Comparison of ENCODE assay signal across 10 cellular contexts in the genomic region with DNA sequence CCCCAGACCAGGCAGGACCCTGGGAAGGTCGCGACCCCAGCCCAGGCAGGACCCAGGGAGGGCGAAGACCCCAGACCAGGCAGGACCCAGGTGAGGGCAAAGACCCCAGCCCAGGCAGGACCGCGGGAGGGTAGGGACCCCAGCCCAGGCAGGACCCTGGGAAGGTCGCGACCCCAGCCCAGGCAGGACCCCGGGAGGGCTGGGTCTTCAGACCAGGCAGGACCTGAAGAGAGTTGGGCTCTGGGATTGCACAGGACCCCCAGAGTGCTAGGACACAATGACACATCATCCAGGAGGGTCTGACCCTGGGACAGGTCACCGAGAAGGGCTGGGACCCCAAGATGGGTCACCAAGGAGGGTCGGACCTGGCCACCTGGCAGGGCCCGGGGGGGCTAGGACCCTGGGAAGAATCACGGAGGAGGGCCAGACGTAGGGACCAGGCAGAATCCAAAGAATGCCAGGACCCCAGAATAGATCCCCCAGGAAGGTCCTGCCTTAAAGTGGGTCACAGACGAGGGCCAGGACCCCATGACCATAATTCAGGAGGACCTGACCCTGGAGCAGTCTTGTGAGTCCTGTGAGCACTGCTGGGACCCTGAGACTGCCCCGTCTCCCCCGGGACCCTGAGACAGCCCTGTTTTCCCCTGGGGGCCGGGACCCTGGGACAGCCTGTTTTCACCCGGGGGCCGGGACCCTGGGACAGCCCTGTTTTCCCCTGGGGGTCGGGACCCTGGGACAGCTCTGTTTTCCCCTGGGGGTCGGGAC. TPM values are rescaled to one million over a fixed set of nuclear protein-coding genes. Genes with fewer than 3 reads are reported as not detected.
A peak's percentile ranks its signal among the peaks of the same experiment; 100 is the strongest.
DNase-seq lines count a peak whose midpoint lies in the region; ATAC-seq and TF ChIP-seq lines count a peak whose summit lies in the region.
"Had no signal": no experiment of that assay in that cellular context is flagged by ENCODE, and none has a peak within 500 bp of the region (broad histone marks: within the 10 kb centered on the region; RNA-seq: fewer than 3 reads in every experiment).

No MANE protein-coding gene starts in this region.

- peaks cover 7% of the 10 kb centered on the region for H3K36me3 Mint-ChIP-seq in effector memory CD8-positive, alpha-beta T cell (ENCODE audit: insufficient read depth)
- peaks cover 28% of the 10 kb centered on the region for H3K36me3 Mint-ChIP-seq in nephron (ENCODE audit: low read depth)
- peaks cover 23% of the 10 kb centered on the region for H3K36me3 Mint-ChIP-seq in activated CD4-positive, alpha-beta memory T cell treated with anti-CD3 and anti-CD28 coated beads, Interleukin-2, amount 10 ng/mL, durations not matched to agents 7 days and 5 days (ENCODE audit: low read depth)

- H3K9me3 ChIP-seq in A673 (ENCODE audit: low read depth, low read length, poor library complexity, severe bottlenecking), result no peaks in the 10 kb centered on the region
- H3K9me3 ChIP-seq in Karpas-422 (ENCODE audit: low read length), result no peaks in the 10 kb centered on the region

- peak overlapping the region; percentile 84 for H3K9ac ChIP-seq in Karpas-422 (ENCODE audit: low read length)

- H3K36me3 ChIP-seq in A673 (ENCODE audit: insufficient read depth, low read length, poor library complexity, severe bottlenecking), result peaks cover 10% of the 10 kb centered on the region
- H3K36me3 ChIP-seq in Karpas-422 (ENCODE audit: insufficient read depth, low read length), result no peaks in the 10 kb centered on the region

- H3K4me2 ChIP-seq in Karpas-422 (ENCODE audit: low read depth, low read length, poor library complexity, severe bottlenecking), result peak overlapping the region; percentile 63

- H3K27me3 ChIP-seq in A673 (replicated peaks; ENCODE audit: insufficient read depth, low read depth, low read length, poor library complexity) (no peaks in the 10 kb centered on the region), Karpas-422 (ENCODE audit: low read length) (no peaks in the 10 kb centered on the region)

- peak overlapping the region; percentile 100 for H3K27ac ChIP-seq in A673 (ENCODE audit: low read depth, low read length, poor library complexity, severe bottlenecking)
- no peak overlapping the region for H3K27ac ChIP-seq in Karpas-422 (ENCODE audit: low read length)

- no peak overlapping the region for H2AFZ ChIP-seq in Karpas-422 (ENCODE audit: low read length)

- no TSS peak for BruUV-seq in A673 (replicated peaks; lab: Mats Ljungman, UMichigan)

- H3K9me2 ChIP-seq in Karpas-422 (replicated peaks; ENCODE audit: insufficient read depth, low read length), result no peaks in the 10 kb centered on the region

- H4K20me1 ChIP-seq in Karpas-422 (ENCODE audit: insufficient read depth, low read depth, low read length), result no peaks in the 10 kb centered on the region

- H3K9me3 Mint-ChIP-seq in effector memory CD8-positive, alpha-beta T cell, result no peaks in the 10 kb centered on the region
- H3K9me3 Mint-ChIP-seq in nephron, result no peaks in the 10 kb centered on the region
- H3K9me3 Mint-ChIP-seq in activated CD4-positive, alpha-beta memory T cell treated with anti-CD3 and anti-CD28 coated beads, Interleukin-2, amount 10 ng/mL, durations not matched to agents 7 days and 5 days, result no peaks in the 10 kb centered on the region
- H3K9me3 Mint-ChIP-seq: CD14-positive monocyte had no signal

- H3K27me3 Mint-ChIP-seq in effector memory CD8-positive, alpha-beta T cell, result no peaks in the 10 kb centered on the region
- H3K27me3 Mint-ChIP-seq in nephron (ENCODE audit: low read depth), result peaks cover 5% of the 10 kb centered on the region
- H3K27me3 Mint-ChIP-seq in activated CD4-positive, alpha-beta memory T cell treated with anti-CD3 and anti-CD28 coated beads, Interleukin-2, amount 10 ng/mL, durations not matched to agents 7 days and 5 days, result no peaks in the 10 kb centered on the region

- H3K27ac Mint-ChIP-seq in effector memory CD8-positive, alpha-beta T cell, result peak overlapping the region; percentile 51 to 60
- H3K27ac Mint-ChIP-seq in nephron, result no peak overlapping the region
- no peak overlapping the region for H3K27ac Mint-ChIP-seq in activated CD4-positive, alpha-beta memory T cell treated with anti-CD3 and anti-CD28 coated beads, Interleukin-2, amount 10 ng/mL, durations not matched to agents 7 days and 5 days

- peaks cover 46% of the 10 kb centered on the region for H3K79me2 ChIP-seq in Karpas-422 (ENCODE audit: low read length)

- TF ChIP-seq CTCF in A673 (conservative IDR thresholded peaks at IDR 0.05; ENCODE audit: low read depth, low read length) (no peak), nephron (IDR thresholded peaks at IDR 0.05; ENCODE audit: unreplicated experiment in 3 of 3) (no peak)

- H3K4me3 ChIP-seq in A673 (ENCODE audit: low read depth, low read length, poor library complexity, severe bottlenecking), result peak overlapping the region; percentile 100
- peak overlapping the region; percentile 70; the same call in 1 of the 2 replicates for H3K4me3 ChIP-seq in Karpas-422 (ENCODE audit: low read length)

- POLR2A ChIA-PET in A673 (lab: Charles Lee; ENCODE audit: low non-redundant PET), result no interaction called here
- POLR2A ChIA-PET in activated CD4-positive, alpha-beta memory T cell treated with anti-CD3 and anti-CD28 coated beads, Interleukin-2, amount 10 ng/mL, durations not matched to agents 7 days and 5 days (lab: Charles Lee), result no interaction called here

- H3K4me1 Mint-ChIP-seq in effector memory CD8-positive, alpha-beta T cell (ENCODE audit: low read depth in 2 of 2), result peaks cover 25 to 27% of the 10 kb centered on the region in 2 donors
- peaks cover 27% of the 10 kb centered on the region for H3K4me1 Mint-ChIP-seq in nephron
- peaks cover 19% of the 10 kb centered on the region for H3K4me1 Mint-ChIP-seq in activated CD4-positive, alpha-beta memory T cell treated with anti-CD3 and anti-CD28 coated beads, Interleukin-2, amount 10 ng/mL, durations not matched to agents 7 days and 5 days

- no peak for ATAC-seq in effector memory CD8-positive, alpha-beta T cell (replicated peaks)
- no peak for ATAC-seq in HG03378 (IDR thresholded peaks at IDR 0.05; ENCODE audit: unreplicated experiment)
- no peak for ATAC-seq in GM21825 (IDR thresholded peaks at IDR 0.05; ENCODE audit: unreplicated experiment)

- peak overlapping the region; percentile 41 for H3K4me3 Mint-ChIP-seq in effector memory CD8-positive, alpha-beta T cell
- H3K4me3 Mint-ChIP-seq in nephron, result peak overlapping the region; percentile 54 to 66 (median 55)
- H3K4me3 Mint-ChIP-seq in activated CD4-positive, alpha-beta memory T cell treated with anti-CD3 and anti-CD28 coated beads, Interleukin-2, amount 10 ng/mL, durations not matched to agents 7 days and 5 days, result no peak overlapping the region

- no peaks in the 10 kb centered on the region for H3K4me1 ChIP-seq in A673 (ENCODE audit: insufficient read depth, low read length, poor library complexity, severe bottlenecking)
- H3K4me1 ChIP-seq in Karpas-422 (ENCODE audit: low read length), result peaks cover 11% of the 10 kb centered on the region

- DNase-seq in A673 (ENCODE audit: low spot score) (no peak), Karpas-422 (no peak), NCI-H2171 treated with DMSO at 0.1 percent for 48 hours (lab: John Stamatoyannopoulos, UW) (no peak)
- no peak for DNase-seq in effector memory CD8-positive, alpha-beta T cell
- no peak for DNase-seq in activated CD4-positive, alpha-beta memory T cell treated with anti-CD3 and anti-CD28 coated beads, Interleukin-2, amount 10 ng/mL, durations not matched to agents 7 days and 5 days
- DNase-seq: NCI-H510A treated with DMSO at 0.1 percent for 48 hours had no signal

- intact Hi-C loops in A673 (cut with micrococcal nuclease; ENCODE audit: unreplicated experiment), result no loop called here

- CTCF ChIA-PET in A673 (lab: Charles Lee), result no interaction called here
- CTCF ChIA-PET in activated CD4-positive, alpha-beta memory T cell treated with anti-CD3 and anti-CD28 coated beads, Interleukin-2, amount 10 ng/mL, durations not matched to agents 7 days and 5 days (lab: Charles Lee), result no interaction called here

RNA-seq across cellular contexts. Expression of a gene that starts 1.4 kb away (rescaled TPM):
- total RNA-seq in A673 (2021), result 83.5 and 83.9 TPM in 2 replicates
- 18.0 and 18.7 TPM in 2 replicates for total RNA-seq in Karpas-422 (2014; rRNA removed; shearing (Covaris generic); ENCODE audit: low replicate concordance)
- 10 to 100 TPM; 51.5 to 52.1 TPM for total RNA-seq in activated CD4-positive, alpha-beta memory T cell treated with anti-CD3 and anti-CD28 coated beads, Interleukin-2, amount 10 ng/mL, durations not matched to agents 7 days and 5 days

RNA-seq across cellular contexts. Expression of a gene that starts 18.1 kb away (rescaled TPM):
- 0.47 and 1.7 TPM in 2 replicates for total RNA-seq in A673 (2021)
- not detected in 2 replicates for total RNA-seq in Karpas-422 (2014; rRNA removed; shearing (Covaris generic); ENCODE audit: low replicate concordance)
- under 1 TPM in 1 of 2 experiments, not detected in 1; 0.40 TPM for total RNA-seq in activated CD4-positive, alpha-beta memory T cell treated with anti-CD3 and anti-CD28 coated beads, Interleukin-2, amount 10 ng/mL, durations not matched to agents 7 days and 5 days

RNA-seq across cellular contexts. Expression of a gene that starts 32.7 kb away (rescaled TPM):
- 11.7 and 13.0 TPM in 2 replicates for total RNA-seq in A673 (2021)
- total RNA-seq in Karpas-422 (2014; rRNA removed; shearing (Covaris generic); ENCODE audit: low replicate concordance), result 50.5 and 72.2 TPM in 2 replicates
- 10 to 100 TPM; 14.0 to 16.2 TPM for total RNA-seq in activated CD4-positive, alpha-beta memory T cell treated with anti-CD3 and anti-CD28 coated beads, Interleukin-2, amount 10 ng/mL, durations not matched to agents 7 days and 5 days

RNA-seq across cellular contexts. Expression of a gene that starts 32.9 kb away (rescaled TPM):
- 362 and 383 TPM in 2 replicates for total RNA-seq in A673 (2021)
- 334 and 357 TPM in 2 replicates for total RNA-seq in Karpas-422 (2014; rRNA removed; shearing (Covaris generic); ENCODE audit: low replicate concordance)
- total RNA-seq in activated CD4-positive, alpha-beta memory T cell treated with anti-CD3 and anti-CD28 coated beads, Interleukin-2, amount 10 ng/mL, durations not matched to agents 7 days and 5 days, result 100 to 1,000 TPM; 205 TPM

Comparison
In these comparisons a context has a peak if more than half of its experiments do, and no peak if none do; other contexts are left out.
1. H3K27ac Mint-ChIP-seq: peak in effector memory CD8-positive, alpha-beta T cell (2 of 2); none in nephron (0 of 3) and activated CD4-positive, alpha-beta memory T cell treated with anti-CD3 and anti-CD28 coated beads, Interleukin-2, amount 10 ng/mL, durations not matched to agents 7 days and 5 days (single experiment).